28 cellular contexts compared by ENCODE assay signal in the genomic region with DNA sequence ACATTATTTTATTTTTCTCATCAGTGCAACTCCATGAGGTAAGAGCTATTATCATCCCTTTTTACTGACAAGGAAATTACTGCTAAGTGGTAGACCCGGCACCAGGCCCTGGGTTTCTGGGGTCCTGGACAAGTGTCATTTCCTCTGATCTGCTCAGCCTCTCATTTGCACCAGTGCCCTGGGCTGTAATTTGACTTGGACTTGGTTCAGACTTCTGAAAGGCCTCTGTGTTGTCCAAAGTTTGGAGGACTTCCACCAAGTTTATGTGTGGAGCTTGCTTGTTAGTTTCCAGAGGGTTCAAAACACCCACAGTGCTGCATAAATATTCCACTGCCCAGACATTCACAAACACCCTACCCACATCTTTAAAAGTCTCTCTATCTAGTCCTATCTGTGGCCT. TPM values are rescaled to one million over a fixed set of nuclear protein-coding genes. Genes with fewer than 3 reads are reported as not detected.
DNase-seq lines count a peak whose midpoint lies in the region; ATAC-seq, FAIRE-seq and TF ChIP-seq lines count a peak whose summit lies in the region.
"Had no signal": no experiment of that assay in that cellular context is flagged by ENCODE, and none has a peak within 500 bp of the region (broad histone marks: within the 10 kb centered on the region; RNA-seq: fewer than 3 reads in every experiment).

No MANE protein-coding gene starts in this region.

- intact Hi-C loops in uterus (cut with DNase I; ENCODE audit: low total_unique reads), result no loop called here

- H3K9me3 ChIP-seq in uterus, result no peaks in the 10 kb centered on the region
- H3K9me3 ChIP-seq: colonic mucosa, gastroesophageal sphincter, neutrophil, tibial artery had no signal

- FAIRE-seq in frontal cortex (lab: Jason Lieb, UNC), result no peak
- FAIRE-seq: G401.6, HTR-8/SVneo, kidney, RCC 7860, TTC549 had no signal

- ATAC-seq in GM21529 (IDR thresholded peaks at IDR 0.05; ENCODE audit: unreplicated experiment) (no peak), HG03460 (IDR thresholded peaks at IDR 0.05; ENCODE audit: unreplicated experiment) (no peak)
- ATAC-seq: gastroesophageal sphincter had no signal

- H3K27me3 ChIP-seq in uterus, result no peaks in the 10 kb centered on the region
- H3K27me3 ChIP-seq: colonic mucosa, esophagus muscularis mucosa, gastroesophageal sphincter, neutrophil, tibial artery had no signal

- no peak for TF ChIP-seq CTCF in uterus (IDR thresholded peaks at IDR 0.05)

- DNase-seq in NCI-H2227 treated with DMSO at 0.1 percent for 48 hours (lab: John Stamatoyannopoulos, UW), result peak; percentile 17
- no peak for DNase-seq in NCI-H2227 (lab: John Stamatoyannopoulos, UW; ENCODE audit: unreplicated experiment)
- peak; percentile 22 to 42 for DNase-seq in frontal cortex (ENCODE audit: low spot score in 2 of 2)
- DNase-seq in occipital lobe (lab: John Stamatoyannopoulos, UW), result peak; percentile 22
- no peak for DNase-seq in uterus
- no peak for DNase-seq in H4 (ENCODE audit: low spot score)
- DNase-seq: activated CD4-positive, alpha-beta T cell treated with anti-CD3 and anti-CD28 coated beads for 1 hour; activated effector memory CD4-positive, alpha-beta T cell treated with anti-CD3 and anti-CD28 coated beads, Interleukin-2, amount 50 U/mL, for 16 hours; CD4-positive, alpha-beta memory T cell; colonic mucosa; GOT3; kidney; NCI-H1436; NCI-H510A treated with DMSO at 0.1 percent for 48 hours; stimulated activated CD4-positive, alpha-beta T cell treated with anti-CD3 and anti-CD28 coated beads, Interleukin-4, amount 100 ng/mL, for 4 hours; stimulated activated naive CD4-positive, alpha-beta T cell; tibial artery had no signal

- H3K4me3 ChIP-seq in uterus, result no peak overlapping the region
- H3K4me3 ChIP-seq: colonic mucosa, esophagus muscularis mucosa, gastroesophageal sphincter, tibial artery had no signal

- no peaks in the 10 kb centered on the region for H3K36me3 ChIP-seq in uterus
- H3K36me3 ChIP-seq: colonic mucosa, esophagus muscularis mucosa, gastroesophageal sphincter, neutrophil had no signal

- peak overlapping the region; percentile 54 to 67 for H3K27ac ChIP-seq in uterus
- H3K27ac ChIP-seq: 22Rv1, colonic mucosa, esophagus muscularis mucosa, gastroesophageal sphincter, KMS-11, neutrophil, tibial artery had no signal

- H3K4me1 ChIP-seq in uterus, result no peaks in the 10 kb centered on the region

- no peak for TF ChIP-seq POLR2A in uterus (IDR thresholded peaks at IDR 0.05)

RNA-seq across cellular contexts. Expression of gene PPP1CB, which starts 44.0 kb away (rescaled TPM):
- total RNA-seq in frontal cortex (428 TPM), occipital lobe (433 TPM), uterus (100 to 1,000 TPM; 366 to 610 (median 470) TPM)
- total RNA-seq in H4 (2014; rRNA removed; shearing (Covaris generic)), result 76.5 and 96.0 TPM in 2 replicates

Comparison
In these comparisons a context has a peak if more than half of its experiments do, and no peak if none do; other contexts are left out.
1. DNase-seq: peak in NCI-H2227 treated with DMSO at 0.1 percent for 48 hours (single experiment), frontal cortex (2 of 2) and occipital lobe (single experiment); none in NCI-H2227 (single experiment), uterus (0 of 2) and H4 (single experiment).